ENCODE assay signal across 1 cellular context in genomic region chr9:127785023-127785932, GRCh38.
A peak's percentile ranks its signal among the peaks of the same experiment; 100 is the strongest.
TF ChIP-seq lines count a peak whose summit lies in the region.

No MANE protein-coding gene starts in this region.

TF ChIP-seq in HepG2, 621 proteins besides CTCF, POLR2A, EP300 and RAD21 (continued from another document):
- TF ChIP-seq HNF1B (CRISPR knock-in tag; IDR thresholded peaks at IDR 0.05): no peak
- TF ChIP-seq ZFP37 (CRISPR knock-in tag; IDR thresholded peaks at IDR 0.05; ENCODE audit: borderline replicate concordance): no peak
- peak; percentile 21 for TF ChIP-seq TEAD3 (CRISPR knock-in tag; optimal IDR thresholded peaks at IDR 0.05; ENCODE audit: borderline replicate concordance)
- peak; percentile 45 for TF ChIP-seq SKI (IDR thresholded peaks at IDR 0.05; ENCODE audit: partially characterized antibody)
- TF ChIP-seq NFKBIZ (CRISPR knock-in tag; IDR thresholded peaks at IDR 0.05): no peak
- TF ChIP-seq ZNF749 (CRISPR knock-in tag; IDR thresholded peaks at IDR 0.05; ENCODE audit: borderline replicate concordance): no peak
- peak; percentile 40; the same call in 1 of the 2 replicates for TF ChIP-seq KDM3A (CRISPR knock-in tag; IDR thresholded peaks at IDR 0.05; ENCODE audit: low read depth)
- TF ChIP-seq SP5 (CRISPR knock-in tag; IDR thresholded peaks at IDR 0.05; ENCODE audit: borderline replicate concordance, low read depth): 0 out of 2 replicates have a peak, but pooled peaks have one; percentile 26
- TF ChIP-seq ZNF598 (CRISPR knock-in tag; IDR thresholded peaks at IDR 0.05; ENCODE audit: borderline replicate concordance): no peak
- TF ChIP-seq YEATS4 (CRISPR knock-in tag; IDR thresholded peaks at IDR 0.05; ENCODE audit: borderline replicate concordance): peak; percentile 36; the same call in 1 of the 2 replicates
- no peak for TF ChIP-seq JARID2 (CRISPR knock-in tag; IDR thresholded peaks at IDR 0.05; ENCODE audit: insufficient replicate concordance)
- TF ChIP-seq MED1 (CRISPR knock-in tag; IDR thresholded peaks at IDR 0.05): no peak
- 0 out of 2 replicates have a peak, but pooled peaks have one; percentile 20 for TF ChIP-seq ZFP90 (CRISPR knock-in tag; IDR thresholded peaks at IDR 0.05; ENCODE audit: borderline replicate concordance)
- no peak for TF ChIP-seq ARNT2 (CRISPR knock-in tag; IDR thresholded peaks at IDR 0.05; ENCODE audit: low read depth)
- 0 out of 2 replicates have a peak, but pooled peaks have one; percentile 21 for TF ChIP-seq ZNF280D (CRISPR knock-in tag; IDR thresholded peaks at IDR 0.05)
- TF ChIP-seq HDAC6 (IDR thresholded peaks at IDR 0.05; ENCODE audit: low read depth, low read length): no peak
- TF ChIP-seq ZBTB2 (CRISPR knock-in tag; IDR thresholded peaks at IDR 0.05; ENCODE audit: low read depth): peak; percentile 25; the same call in 1 of the 2 replicates
- TF ChIP-seq FOXK1 (CRISPR knock-in tag; IDR thresholded peaks at IDR 0.05; ENCODE audit: borderline replicate concordance, low read depth): no peak
- no peak for TF ChIP-seq ZSCAN9 (CRISPR knock-in tag; IDR thresholded peaks at IDR 0.05; ENCODE audit: borderline replicate concordance)
- TF ChIP-seq HNRNPLL (IDR thresholded peaks at IDR 0.05; ENCODE audit: low read depth, low read length, poor library complexity, severe bottlenecking): no peak
- TF ChIP-seq ZBTB25 (CRISPR knock-in tag; IDR thresholded peaks at IDR 0.05): 0 out of 2 replicates have a peak, but pooled peaks have one; percentile 36
- no peak for TF ChIP-seq ZNF772 (CRISPR knock-in tag; IDR thresholded peaks at IDR 0.05)
- peak; percentile 45 for TF ChIP-seq RBM39 (IDR thresholded peaks at IDR 0.05; ENCODE audit: low read depth, low read length, poor library complexity, severe bottlenecking)
- peak; percentile 74; the same call in 1 of the 2 replicates for TF ChIP-seq MED13 (CRISPR knock-in tag; IDR thresholded peaks at IDR 0.05)
- no peak for TF ChIP-seq PAWR (CRISPR knock-in tag; IDR thresholded peaks at IDR 0.05; ENCODE audit: borderline replicate concordance)
- TF ChIP-seq ARHGAP35 (CRISPR knock-in tag; IDR thresholded peaks at IDR 0.05; ENCODE audit: borderline replicate concordance): no peak
- no peak for TF ChIP-seq KLF9 (CRISPR knock-in tag; IDR thresholded peaks at IDR 0.05; ENCODE audit: low read depth)
